ENCODE assay signal across 17 cellular contexts in the genomic region with DNA sequence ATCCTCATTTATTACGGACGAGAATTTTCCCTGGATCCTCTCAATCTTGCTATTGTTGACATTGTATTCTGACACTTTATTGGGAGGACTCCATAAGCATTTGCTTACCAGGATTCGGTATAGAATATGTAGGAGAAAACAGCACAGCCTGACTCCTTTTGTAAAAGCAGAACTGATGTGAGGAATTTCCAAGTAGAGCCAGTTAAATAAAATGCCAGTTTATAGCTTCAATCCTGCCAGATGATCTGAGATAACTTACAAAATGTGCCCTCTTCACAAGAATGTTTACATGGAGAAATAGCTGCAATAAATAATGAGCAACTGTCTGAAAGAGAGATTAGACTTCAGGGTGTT.
DNase-seq lines count a peak whose midpoint lies in the region; ATAC-seq, FAIRE-seq and TF ChIP-seq lines count a peak whose summit lies in the region.
"Had no signal": no experiment of that assay in that cellular context is flagged by ENCODE, and none has a peak within 500 bp of the region (broad histone marks: within the 10 kb centered on the region; RNA-seq: fewer than 3 reads in every experiment).

No MANE protein-coding gene starts in this region.

- H3K36me3 ChIP-seq in HEK293 (ENCODE audit: control insufficient read depth in 2 of 2, insufficient read depth in 1 of 2, low read length in 2 of 2) (no peaks in the 10 kb centered on the region), keratinocyte (ENCODE audit: control insufficient read depth in 2 of 2, extremely low read depth in 1 of 2, insufficient read depth in 2 of 2, low read length in 2 of 2) (no peaks in the 10 kb centered on the region)
- H3K36me3 ChIP-seq: Peyer's patch had no signal

- peak overlapping the region; percentile 78 for H2AFZ ChIP-seq in keratinocyte (ENCODE audit: control insufficient read depth, low read length)

- no peaks in the 10 kb centered on the region for H4K20me1 ChIP-seq in keratinocyte (ENCODE audit: control insufficient read depth, extremely low read depth, insufficient read depth, low read length)

- POLR2A ChIA-PET in HEK293 (lab: Yijun Ruan, JAX) = no interaction called here

- H3K27me3 Mint-ChIP-seq in osteocyte (ENCODE audit: unreplicated experiment) = peaks cover 2% of the 10 kb centered on the region

- peaks cover 30% of the 10 kb centered on the region for H3K4me1 Mint-ChIP-seq in osteocyte (ENCODE audit: unreplicated experiment)
- H3K4me1 Mint-ChIP-seq: H9 had no signal

- CTCF ChIA-PET in HEK293 (lab: Yijun Ruan, JAX) = interaction anchor here (0.7 to 1.5 kb wide), 3 partner anchors 16 to 318 kb away, joined by 3 to 4 read pairs (median 3); no protein-coding TSS in a partner anchor

- no peaks in the 10 kb centered on the region for H3K27me3 ChIP-seq in keratinocyte (ENCODE audit: control insufficient read depth, extremely low read depth, insufficient read depth, low read length)
- H3K27me3 ChIP-seq: Peyer's patch had no signal

- dilution Hi-C loops in keratinocyte (cut with MboI; ENCODE audit: extremely low pct_ligation_motif_present, low sequenced_read_pairs) = no loop called here

- no peaks in the 10 kb centered on the region for H3K79me2 ChIP-seq in keratinocyte (ENCODE audit: control insufficient read depth, insufficient read depth, low read length)

- H3K36me3 Mint-ChIP-seq in osteocyte (ENCODE audit: unreplicated experiment) = no peaks in the 10 kb centered on the region

- peak overlapping the region; percentile 10 for H3K27ac Mint-ChIP-seq in osteocyte (ENCODE audit: unreplicated experiment)
- H3K27ac Mint-ChIP-seq: H9 had no signal

- H3K4me2 ChIP-seq in keratinocyte (ENCODE audit: control insufficient read depth, extremely low read depth, insufficient read depth, low read depth, low read length) = peak overlapping the region; percentile 86
- H3K4me2 ChIP-seq: KMS-11 had no signal

- ATAC-seq in sciatic nerve = no peak

- H3K9me3 Mint-ChIP-seq in osteocyte (ENCODE audit: unreplicated experiment) = peaks cover 4% of the 10 kb centered on the region
- H3K9me3 Mint-ChIP-seq: H9 had no signal

- H3K4me3 ChIP-seq in HEK293 (ENCODE audit: low read depth, low read length) (no peak overlapping the region), keratinocyte (ENCODE audit: control insufficient read depth in 2 of 3, extremely low read depth in 1 of 3, insufficient read depth in 2 of 3, low read depth in 1 of 3, low read length in 3 of 3) (peak overlapping the region in 2 of 3 experiments; percentile 43 to 52)
- H3K4me3 ChIP-seq: Peyer's patch had no signal

- no peak for FAIRE-seq in keratinocyte (lab: Jason Lieb, UNC)
- FAIRE-seq: G401.6 had no signal

- H3K9me3 ChIP-seq in HEK293 (ENCODE audit: control insufficient read depth, insufficient read depth, low read depth, low read length) = no peaks in the 10 kb centered on the region
- H3K9me3 ChIP-seq in keratinocyte (ENCODE audit: control insufficient read depth, low read depth, low read length) = no peaks in the 10 kb centered on the region
- H3K9me3 ChIP-seq: Peyer's patch had no signal

- H3K27ac ChIP-seq in HEK293 (ENCODE audit: extremely low read depth, low read depth, low read length) (peak overlapping the region; percentile 67), VCaP (peak overlapping the region; percentile 78), keratinocyte (ENCODE audit: control insufficient read depth, insufficient read depth, low read length) (peak overlapping the region; percentile 78)
- H3K27ac ChIP-seq: KMS-11, Peyer's patch had no signal

- H3K4me1 ChIP-seq in HEK293 (ENCODE audit: control insufficient read depth, insufficient read depth, low read length) (peaks cover 25% of the 10 kb centered on the region), keratinocyte (ENCODE audit: control insufficient read depth, extremely low read depth, insufficient read depth, low read length) (peaks cover 21% of the 10 kb centered on the region)
- H3K4me1 ChIP-seq: Peyer's patch had no signal

- no peak for TF ChIP-seq CTCF in HEK293 (tag by site-specific recombination; IDR thresholded peaks at IDR 0.05)
- no peak for TF ChIP-seq CTCF in VCaP (conservative IDR thresholded peaks at IDR 0.05)
- TF ChIP-seq CTCF in keratinocyte (optimal IDR thresholded peaks at IDR 0.05 in 1 of 3, IDR thresholded peaks at IDR 0.05 in 1 of 3, conservative IDR thresholded peaks at IDR 0.05 in 1 of 3; ENCODE audit: extremely low read depth in 1 of 3, insufficient read depth in 2 of 3, low read length in 3 of 3) = no peak
- no peak for TF ChIP-seq CTCF in osteocyte (IDR thresholded peaks at IDR 0.05)

- no peak for DNase-seq in keratinocyte (ENCODE audit: low read depth, low spot score)
- no peak for DNase-seq in osteocyte (ENCODE audit: extremely low spot score, unreplicated experiment)
- DNase-seq in GF-D8 (lab: John Stamatoyannopoulos, UW) = no peak
- DNase-seq in AG08396 (ENCODE audit: low spot score) = no peak
- DNase-seq in sciatic nerve (ENCODE audit: low spot score) = no peak
- DNase-seq: ACHN, AML-193, DND-41, H9, NCI-H1436, NCI-H2171, NCI-H526, Peyer's patch had no signal

- no peak overlapping the region for H3K4me3 Mint-ChIP-seq in osteocyte (ENCODE audit: unreplicated experiment)
- H3K4me3 Mint-ChIP-seq: H9 had no signal

- H3K9me1 ChIP-seq in keratinocyte (ENCODE audit: control insufficient read depth, extremely low read depth, insufficient read depth, low read length) = no peaks in the 10 kb centered on the region

- peak overlapping the region; percentile 55 for H3K9ac ChIP-seq in keratinocyte (ENCODE audit: control insufficient read depth, extremely low read depth, insufficient read depth, low read length)
- H3K9ac ChIP-seq: KMS-11 had no signal

- intact Hi-C loops in sciatic nerve (cut with DNase I) = no loop called here

TF ChIP-seq in HEK293, 187 proteins besides CTCF, POLR2A, EP300 and RAD21 (continues in another document):
- TF ChIP-seq OVOL3 (tag by site-specific recombination; IDR thresholded peaks at IDR 0.05) (no peak), ZBTB26 (tag by site-specific recombination; optimal IDR thresholded peaks at IDR 0.05) (no peak), MEIS1 (CRISPR knock-in tag; IDR thresholded peaks at IDR 0.05; ENCODE audit: borderline replicate concordance) (no peak), FEZF1 (tag by site-specific recombination; IDR thresholded peaks at IDR 0.05) (peak; percentile 40; the same call in 1 of the 2 replicates), ZNF132 (tag by site-specific recombination; IDR thresholded peaks at IDR 0.05; ENCODE audit: borderline replicate concordance) (no peak), ZNF558 (tag by site-specific recombination; IDR thresholded peaks at IDR 0.05) (no peak), GFI1B (tag by site-specific recombination; IDR thresholded peaks at IDR 0.05) (no peak), HOXD13 (CRISPR knock-in tag; IDR thresholded peaks at IDR 0.05; ENCODE audit: borderline replicate concordance) (no peak), ZNF843 (tag by site-specific recombination; IDR thresholded peaks at IDR 0.05) (no peak), ZNF335 (tag by site-specific recombination; conservative IDR thresholded peaks at IDR 0.05) (peak; percentile 35; the same call in 1 of the 2 replicates), ZNF658 (tag by site-specific recombination; IDR thresholded peaks at IDR 0.05) (no peak), SALL2 (tag by site-specific recombination; IDR thresholded peaks at IDR 0.05; ENCODE audit: borderline replicate concordance) (no peak), ZXDB (tag by site-specific recombination; IDR thresholded peaks at IDR 0.05) (0 out of 2 replicates have a peak, but pooled peaks have one; percentile 39), PATZ1 (tag by site-specific recombination; IDR thresholded peaks at IDR 0.05) (no peak), ZNF610 (tag by site-specific recombination; IDR thresholded peaks at IDR 0.05; ENCODE audit: borderline replicate concordance) (no peak)
- TF ChIP-seq, protein P1, sequence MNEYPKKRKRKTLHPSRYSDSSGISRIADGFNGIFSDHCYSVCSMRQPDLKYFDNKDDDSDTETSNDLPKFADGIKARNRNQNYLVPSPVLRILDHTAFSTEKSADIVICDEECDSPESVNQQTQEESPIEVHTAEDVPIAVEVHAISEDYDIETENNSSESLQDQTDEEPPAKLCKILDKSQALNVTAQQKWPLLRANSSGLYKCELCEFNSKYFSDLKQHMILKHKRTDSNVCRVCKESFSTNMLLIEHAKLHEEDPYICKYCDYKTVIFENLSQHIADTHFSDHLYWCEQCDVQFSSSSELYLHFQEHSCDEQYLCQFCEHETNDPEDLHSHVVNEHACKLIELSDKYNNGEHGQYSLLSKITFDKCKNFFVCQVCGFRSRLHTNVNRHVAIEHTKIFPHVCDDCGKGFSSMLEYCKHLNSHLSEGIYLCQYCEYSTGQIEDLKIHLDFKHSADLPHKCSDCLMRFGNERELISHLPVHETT (tag by site-specific recombination; IDR thresholded peaks at IDR 0.05) = no peak
